13 cellular contexts compared by ENCODE assay signal in the genomic region with DNA sequence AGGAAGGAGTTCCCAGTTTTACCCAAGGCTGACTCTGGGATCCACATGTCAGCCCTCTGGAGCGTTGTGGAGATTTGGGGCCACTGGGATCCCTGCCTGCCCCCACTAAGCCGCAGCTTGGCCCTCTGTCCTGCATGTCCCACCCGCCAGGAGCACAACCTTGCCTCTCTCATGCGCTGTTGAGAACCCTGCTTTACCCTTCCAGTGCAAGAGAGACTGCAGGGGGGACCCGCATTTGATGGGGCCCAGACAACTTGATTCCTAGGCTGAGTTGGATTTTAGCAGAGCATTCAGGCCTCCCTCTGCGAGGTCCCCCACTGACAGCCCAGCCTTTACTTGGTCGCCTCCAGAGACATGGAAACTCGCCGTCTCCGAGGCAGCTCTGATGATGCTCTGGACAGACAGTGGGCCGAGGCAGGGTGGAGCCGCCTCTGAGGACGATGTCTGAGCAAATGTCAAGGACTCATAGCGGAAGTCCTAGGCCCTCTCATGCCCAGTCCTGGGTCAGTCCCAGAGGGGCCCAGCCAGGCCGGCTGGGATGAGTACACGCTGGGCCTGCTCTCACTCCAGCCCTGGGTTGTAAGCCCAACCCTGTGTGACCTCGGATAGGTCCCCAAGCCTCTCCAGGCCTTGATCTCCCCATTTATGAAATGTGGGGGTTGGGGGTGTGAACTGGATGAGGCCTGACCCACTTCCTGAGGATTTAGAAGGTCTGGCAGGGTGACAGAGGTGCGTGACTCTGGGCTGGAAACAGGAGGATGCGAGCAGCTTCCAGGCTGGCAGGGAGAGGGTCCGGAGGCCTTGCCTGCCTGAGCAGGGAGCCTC. TPM values are rescaled to one million over a fixed set of nuclear protein-coding genes. Genes with fewer than 3 reads are reported as not detected.
DNase-seq lines count a peak whose midpoint lies in the region; ATAC-seq, FAIRE-seq and TF ChIP-seq lines count a peak whose summit lies in the region.
"Had no signal": no experiment of that assay in that cellular context is flagged by ENCODE, and none has a peak within 500 bp of the region (broad histone marks: within the 10 kb centered on the region; RNA-seq: fewer than 3 reads in every experiment).

No MANE protein-coding gene starts in this region.

- no peaks in the 10 kb centered on the region for H3K4me1 Mint-ChIP-seq in endodermal cell

- FAIRE-seq in small intestine (lab: Jason Lieb, UNC) (no peak), kidney (lab: Jason Lieb, UNC) (no peak)

- H3K9me3 Mint-ChIP-seq in endodermal cell, result no peaks in the 10 kb centered on the region

- no peak overlapping the region for H3K4me3 Mint-ChIP-seq in endodermal cell

- H3K9ac ChIP-seq in DND-41 (ENCODE audit: low read depth, low read length) (no peak overlapping the region), endodermal cell (ENCODE audit: extremely low read depth, low read length, poor library complexity, severe bottlenecking) (no peak overlapping the region), kidney (ENCODE audit: low read length in 2 of 2) (no peak overlapping the region)

- H3K4me3 ChIP-seq in DND-41 (ENCODE audit: low read depth in 1 of 2, low read length in 2 of 2) (no peak overlapping the region), WERI-Rb-1 (ENCODE audit: low read depth, low read length) (no peak overlapping the region), endodermal cell (ENCODE audit: low read length) (no peak overlapping the region), small intestine (ENCODE audit: low read depth in 1 of 2, low read length in 2 of 2) (peak overlapping the region; percentile 19 to 32), kidney (ENCODE audit: low read length in 2 of 2) (no peak overlapping the region)
- H3K4me3 ChIP-seq: body of pancreas, lung had no signal

- H3K9me3 ChIP-seq in DND-41 (ENCODE audit: insufficient read depth, low read length, severe bottlenecking) (peaks cover 10% of the 10 kb centered on the region), WERI-Rb-1 (ENCODE audit: severe bottlenecking) (no peaks in the 10 kb centered on the region), endodermal cell (ENCODE audit: control insufficient read depth, low read length) (no peaks in the 10 kb centered on the region), small intestine (ENCODE audit: control insufficient read depth, low read depth) (no peaks in the 10 kb centered on the region), kidney (ENCODE audit: control insufficient read depth in 1 of 2, low read length in 2 of 2) (no peaks in the 10 kb centered on the region)
- H3K9me3 ChIP-seq: body of pancreas had no signal

- no peak overlapping the region for H3K27ac ChIP-seq in DND-41 (ENCODE audit: low read length)
- H3K27ac ChIP-seq in WERI-Rb-1, result no peak overlapping the region
- peak overlapping the region; percentile 24 for H3K27ac ChIP-seq in endodermal cell (ENCODE audit: low read depth, low read length)
- H3K27ac ChIP-seq in small intestine (ENCODE audit: low read depth in 1 of 2, low read length in 1 of 2), result peak overlapping the region; percentile 45 to 77
- no peak overlapping the region for H3K27ac ChIP-seq in kidney (ENCODE audit: low read depth in 2 of 2, low read length in 2 of 2)
- H3K27ac ChIP-seq: body of pancreas had no signal

- H3K79me2 ChIP-seq in DND-41 (ENCODE audit: insufficient read depth, low read length), result no peaks in the 10 kb centered on the region

- no peak overlapping the region for H3K4me2 ChIP-seq in DND-41 (ENCODE audit: insufficient read depth, low read length)

- peak; percentile 17 for DNase-seq in DND-41
- DNase-seq in WERI-Rb-1, result peak; percentile 41
- no peak for DNase-seq in endodermal cell
- DNase-seq in small intestine, result no peak
- DNase-seq in DMS79 treated with DMSO at 0.1 percent for 48 hours (lab: John Stamatoyannopoulos, UW), result no peak
- DNase-seq in kidney, result no peak
- no peak for DNase-seq in stimulated activated CD8-positive, alpha-beta memory T cell treated with anti-CD3 and anti-CD28 coated beads, Interleukin-4, amount 100 ng/mL, for 48 hours
- DNase-seq: Kasumi-1, NCI-H2029 treated with DMSO at 0.1 percent for 48 hours had no signal

- no peak for TF ChIP-seq CTCF in DND-41 (IDR thresholded peaks at IDR 0.05; ENCODE audit: borderline replicate concordance, extremely low read depth, low read length, poor library complexity, severe bottlenecking)
- TF ChIP-seq CTCF in WERI-Rb-1 (IDR thresholded peaks at IDR 0.05; ENCODE audit: low read depth, low read length), result no peak
- TF ChIP-seq CTCF in endodermal cell (conservative IDR thresholded peaks at IDR 0.05), result no peak
- TF ChIP-seq CTCF in kidney (IDR thresholded peaks at IDR 0.05; ENCODE audit: borderline replicate concordance, extremely low read depth, insufficient read depth), result no peak

- no peak overlapping the region for H3K27ac Mint-ChIP-seq in endodermal cell
- H3K27ac Mint-ChIP-seq: progenitor cell of endocrine pancreas had no signal

- H3K27me3 ChIP-seq in DND-41 (ENCODE audit: insufficient read depth, low read length, poor library complexity), result no peaks in the 10 kb centered on the region
- no peaks in the 10 kb centered on the region for H3K27me3 ChIP-seq in WERI-Rb-1 (ENCODE audit: insufficient read depth, low read depth, severe bottlenecking)
- H3K27me3 ChIP-seq in endodermal cell (ENCODE audit: control insufficient read depth, insufficient read depth, low read length, poor library complexity, severe bottlenecking), result no peaks in the 10 kb centered on the region
- H3K27me3 ChIP-seq in small intestine (ENCODE audit: control insufficient read depth in 2 of 2, insufficient read depth in 2 of 2, low read length in 2 of 2), result no peaks in the 10 kb centered on the region
- H3K27me3 ChIP-seq: body of pancreas had no signal

- ATAC-seq in DND-41 (ENCODE audit: insufficient read depth, low read depth) (peak; percentile 41), GM19395 (IDR thresholded peaks at IDR 0.05; ENCODE audit: unreplicated experiment) (no peak)
- ATAC-seq: body of pancreas had no signal

- H3K36me3 Mint-ChIP-seq in endodermal cell (ENCODE audit: low read depth), result no peaks in the 10 kb centered on the region

- H3K36me3 ChIP-seq in DND-41 (ENCODE audit: insufficient read depth, low read length) (no peaks in the 10 kb centered on the region), WERI-Rb-1 (no peaks in the 10 kb centered on the region), endodermal cell (ENCODE audit: control insufficient read depth, insufficient read depth, low read length) (no peaks in the 10 kb centered on the region), small intestine (ENCODE audit: control insufficient read depth in 2 of 2, insufficient read depth in 2 of 2, low read length in 2 of 2) (no peaks in the 10 kb centered on the region), kidney (ENCODE audit: control insufficient read depth in 1 of 2, insufficient read depth in 2 of 2, low read length in 2 of 2) (no peaks in the 10 kb centered on the region)

- 92 to 93% methylated on average over 14 to 20 of the region's 20 CpGs for WGBS in endodermal cell (ENCODE audit: insufficient coverage in 1 of 2, insufficient read length in 1 of 2), 2 experiments
- 75 to 84% (median 77%) methylated on average over 20 of the region's 20 CpGs for WGBS in small intestine, 3 donors

- no peak overlapping the region for H2AFZ ChIP-seq in DND-41 (ENCODE audit: low read depth, low read length)

- no peaks in the 10 kb centered on the region for H4K20me1 ChIP-seq in DND-41 (ENCODE audit: insufficient read depth, low read length)

- H3K4me1 ChIP-seq in DND-41 (ENCODE audit: insufficient read depth, low read length) (no peaks in the 10 kb centered on the region), endodermal cell (ENCODE audit: control insufficient read depth, insufficient read depth, low read length) (no peaks in the 10 kb centered on the region), small intestine (ENCODE audit: control insufficient read depth in 2 of 2, insufficient read depth in 1 of 2, low read depth in 1 of 2, low read length in 1 of 2) (no peaks in the 10 kb centered on the region), kidney (ENCODE audit: control insufficient read depth in 1 of 2, insufficient read depth in 1 of 2, low read depth in 1 of 2, low read length in 2 of 2) (no peaks in the 10 kb centered on the region)
- H3K4me1 ChIP-seq: body of pancreas had no signal

- no peaks in the 10 kb centered on the region for H3K27me3 Mint-ChIP-seq in endodermal cell (ENCODE audit: insufficient read depth)

- intact Hi-C loops in kidney (cut with DNase I), result no loop called here

RNA-seq across cellular contexts. Expression of a gene that starts 0.6 kb away (rescaled TPM):
- total RNA-seq in endodermal cell (not detected), kidney (2.9 TPM)
- not detected for polyA plus RNA-seq in endodermal cell (2013, experiment 1 of 2)
- not detected for polyA plus RNA-seq in endodermal cell (2013, experiment 2 of 2)
- polyA plus RNA-seq in small intestine (under 1 TPM; 0.22 to 0.91 (median 0.81) TPM), kidney (ENCODE audit: insufficient read depth, low read depth, low replicate concordance) (0.26 TPM)
- total RNA-seq: progenitor cell of endocrine pancreas had no signal

RNA-seq across cellular contexts. Expression of a gene that starts 58.3 kb away (rescaled TPM):
- total RNA-seq in endodermal cell (10 to 100 TPM; 23.9 to 26.7 TPM), kidney (31.8 TPM)
- 23.6 TPM for polyA plus RNA-seq in endodermal cell (2013, experiment 1 of 2)
- polyA plus RNA-seq in endodermal cell (2013, experiment 2 of 2), result 20.3 TPM
- polyA plus RNA-seq in small intestine (10 to 100 TPM; 17.8 to 31.1 (median 30.6) TPM), kidney (ENCODE audit: insufficient read depth, low read depth, low replicate concordance) (13.9 TPM)

Comparison
In these comparisons a context has a peak if more than half of its experiments do, and no peak if none do; other contexts are left out.
1. DNase-seq: peak in DND-41 (single experiment) and WERI-Rb-1 (single experiment); none in endodermal cell (single experiment), small intestine (single experiment), DMS79 treated with DMSO at 0.1 percent for 48 hours (single experiment), kidney (single experiment) and stimulated activated CD8-positive, alpha-beta memory T cell treated with anti-CD3 and anti-CD28 coated beads, Interleukin-4, amount 100 ng/mL, for 48 hours (single experiment).
2. H3K27ac ChIP-seq: peak in endodermal cell (single experiment) and small intestine (2 of 2); none in DND-41 (single experiment), WERI-Rb-1 (single experiment) and kidney (0 of 2).
3. H3K4me3 ChIP-seq: peak in small intestine (2 of 2); none in DND-41 (0 of 2), WERI-Rb-1 (single experiment), endodermal cell (single experiment) and kidney (0 of 2).